Comparison of ENCODE assay signal across 17 cellular contexts in the genomic region with DNA sequence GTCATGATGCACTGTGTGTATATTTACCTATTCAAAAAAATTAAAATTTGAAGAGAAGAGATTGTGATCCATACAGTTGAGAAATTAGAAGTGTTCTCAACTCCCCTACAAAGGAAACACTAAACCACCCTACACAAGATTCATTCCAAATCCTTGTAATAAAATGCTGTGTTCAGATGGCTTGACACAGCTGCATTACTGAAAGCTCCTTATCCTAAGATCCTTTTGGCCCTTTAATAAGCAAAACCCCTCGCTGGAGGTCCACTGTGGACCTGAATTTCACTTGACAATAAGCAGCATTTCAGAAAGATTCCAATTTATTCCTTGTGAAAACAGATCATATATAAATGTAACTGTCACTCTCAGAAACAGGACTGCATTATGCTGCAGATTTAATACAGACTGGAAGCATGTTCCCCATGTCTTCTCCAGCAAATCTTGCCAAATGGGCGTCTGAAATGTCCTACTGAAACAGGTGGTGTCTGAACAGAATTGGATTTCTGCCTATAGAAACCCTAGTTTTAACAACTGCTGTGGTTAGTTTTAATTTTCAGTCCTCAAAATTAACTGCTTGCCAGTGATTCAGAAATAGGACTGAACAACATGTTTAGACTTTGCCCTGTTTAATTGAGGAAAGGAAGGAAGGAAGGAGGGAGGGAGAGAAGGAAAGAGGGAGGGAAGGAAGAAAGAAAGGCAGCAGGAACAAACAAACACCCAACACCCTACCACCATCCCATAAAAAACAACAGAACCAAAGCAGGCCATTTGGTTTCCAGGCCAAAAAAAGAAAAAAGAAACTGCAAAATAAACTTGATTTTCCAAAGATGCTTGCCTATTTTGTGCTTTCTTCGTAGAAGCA.
DNase-seq lines count a peak whose midpoint lies in the region; ATAC-seq, FAIRE-seq and TF ChIP-seq lines count a peak whose summit lies in the region.
"Had no signal": no experiment of that assay in that cellular context is flagged by ENCODE, and none has a peak within 500 bp of the region (broad histone marks: within the 10 kb centered on the region; RNA-seq: fewer than 3 reads in every experiment).

No MANE protein-coding gene starts in this region.

- intact Hi-C loops in GM12878 (cut with micrococcal nuclease; ENCODE audit: unreplicated experiment): no loop called here

- H3K79me1 ChIP-seq in mesenchymal stem cell (replicated peaks; ENCODE audit: low read length, poor library complexity, severe bottlenecking): peaks cover 12% of the 10 kb centered on the region

- no peak overlapping the region for H3K4me3 ChIP-seq in HEK293 (ENCODE audit: low read depth, low read length)
- no peak overlapping the region for H3K4me3 ChIP-seq in GM12878
- no peak overlapping the region for H3K4me3 ChIP-seq in mesenchymal stem cell (ENCODE audit: insufficient read depth in 1 of 2, low read depth in 1 of 2, low read length in 2 of 2)
- H3K4me3 ChIP-seq: upper lobe of left lung had no signal

- H3K4me2 ChIP-seq in GM12878 (ENCODE audit: control insufficient read depth, insufficient read depth) (peak overlapping the region; percentile 84; the same call in 1 of the 2 replicates), mesenchymal stem cell (ENCODE audit: low read length, poor library complexity, severe bottlenecking) (no peak overlapping the region)

- no peak overlapping the region for H4K8ac ChIP-seq in mesenchymal stem cell (ENCODE audit: low read length)

- peak overlapping the region; percentile 93 for H3K27ac Mint-ChIP-seq in nephron progenitor cell
- H3K27ac Mint-ChIP-seq: activated CD4-positive, alpha-beta memory T cell treated with anti-CD3 and anti-CD28 coated beads for 36 hours; dendritic cell treated with granulocyte-macrophage colony-stimulating factor and Interleukin-4, amounts not matched to agents 40 ng/mL and 50 ng/mL, for 4 days had no signal

- H3K27me3 Mint-ChIP-seq in nephron progenitor cell (ENCODE audit: low read depth, poor library complexity): no peaks in the 10 kb centered on the region
- H3K27me3 Mint-ChIP-seq: activated CD4-positive, alpha-beta memory T cell treated with anti-CD3 and anti-CD28 coated beads for 36 hours had no signal

- H3K9me3 Mint-ChIP-seq in nephron progenitor cell: no peaks in the 10 kb centered on the region
- H3K9me3 Mint-ChIP-seq: activated CD4-positive, alpha-beta memory T cell treated with anti-CD3 and anti-CD28 coated beads for 36 hours; dendritic cell treated with granulocyte-macrophage colony-stimulating factor and Interleukin-4, amounts not matched to agents 40 ng/mL and 50 ng/mL, for 4 days; naive B cell had no signal

- WGBS in GM12878 (ENCODE audit: insufficient coverage, insufficient replicate concordance, low lambda C conversion rate, missing lambda C conversion rate): 76% methylated on average over 3 of the region's 3 CpGs
- 94% methylated on average over 3 of the region's 3 CpGs for WGBS in mesenchymal stem cell

- POLR2A ChIA-PET in HEK293 (lab: Yijun Ruan, JAX) (no interaction called here), GM12878 (lab: Charles Lee) (no interaction called here)

- no peak for TF ChIP-seq EP300 in GM12878 (IDR thresholded peaks at IDR 0.05; ENCODE audit: borderline replicate concordance in 1 of 2, control insufficient read depth in 1 of 2, low read depth in 2 of 2, low read length in 2 of 2)

- no peaks in the 10 kb centered on the region for H4K20me1 ChIP-seq in GM12878 (ENCODE audit: control insufficient read depth, insufficient read depth)

- H3K4me1 ChIP-seq in HEK293 (ENCODE audit: control insufficient read depth, insufficient read depth, low read length) (peaks cover 15% of the 10 kb centered on the region), GM12878 (ENCODE audit: control insufficient read depth, insufficient read depth, low read length) (peaks cover 23% of the 10 kb centered on the region), mesenchymal stem cell (ENCODE audit: control insufficient read depth, insufficient read depth, low read depth, low read length) (no peaks in the 10 kb centered on the region)
- H3K4me1 ChIP-seq: upper lobe of left lung had no signal

- H3K18ac ChIP-seq in mesenchymal stem cell (ENCODE audit: low read depth in 1 of 2, low read length in 2 of 2): no peak overlapping the region

- CTCF ChIA-PET in HEK293 (lab: Yijun Ruan, JAX) (no interaction called here), GM12878 (lab: Yijun Ruan, JAX) (no interaction called here)

- no peak overlapping the region for H2BK15ac ChIP-seq in mesenchymal stem cell (ENCODE audit: low read depth, poor library complexity, severe bottlenecking)

- no peak overlapping the region for H3K4ac ChIP-seq in mesenchymal stem cell (ENCODE audit: low read depth in 1 of 2, low read length in 2 of 2)

- H2BK120ac ChIP-seq in mesenchymal stem cell (ENCODE audit: low read depth, low read length): no peak overlapping the region

- no peak overlapping the region for H2BK5ac ChIP-seq in mesenchymal stem cell (ENCODE audit: low read depth, low read length, poor library complexity, severe bottlenecking)

- no peak for TF ChIP-seq POLR2A in GM12878 (IDR thresholded peaks at IDR 0.05; ENCODE audit: low read depth, low read length)

- no peaks in the 10 kb centered on the region for H3K27me3 ChIP-seq in GM12878 (replicated peaks in 1 of 2; ENCODE audit: control insufficient read depth in 2 of 2, insufficient read depth in 2 of 2, low read length in 1 of 2)
- H3K27me3 ChIP-seq in mesenchymal stem cell (ENCODE audit: control insufficient read depth in 1 of 2, insufficient read depth in 1 of 2, low read length in 2 of 2): no peaks in the 10 kb centered on the region
- H3K27me3 ChIP-seq: upper lobe of left lung had no signal

- peaks cover 47% of the 10 kb centered on the region for H3K4me1 Mint-ChIP-seq in nephron progenitor cell

- H3K14ac ChIP-seq in mesenchymal stem cell (ENCODE audit: low read length in 2 of 2): no peak overlapping the region

- H3K9me3 ChIP-seq in HEK293 (ENCODE audit: control insufficient read depth, insufficient read depth, low read depth, low read length): no peaks in the 10 kb centered on the region
- H3K9me3 ChIP-seq in GM12878 (replicated peaks; ENCODE audit: control insufficient read depth, insufficient read depth, low read length): no peaks in the 10 kb centered on the region
- no peaks in the 10 kb centered on the region for H3K9me3 ChIP-seq in mesenchymal stem cell (ENCODE audit: control insufficient read depth, low read length)
- H3K9me3 ChIP-seq: upper lobe of left lung had no signal

- TF ChIP-seq RAD21 in GM12878 (IDR thresholded peaks at IDR 0.05; ENCODE audit: insufficient read depth, low read depth, low read length): no peak

- BruUV-seq in GM12878 (replicated peaks; lab: Mats Ljungman, UMichigan): no TSS peak

- RAD21 ChIA-PET in GM12878 (lab: Charles Lee; ENCODE audit: unreplicated experiment): no interaction called here

- peaks cover 31% of the 10 kb centered on the region for H3K36me3 Mint-ChIP-seq in nephron progenitor cell (ENCODE audit: low read depth)
- H3K36me3 Mint-ChIP-seq: naive B cell had no signal

- H2AFZ ChIP-seq in GM12878 (ENCODE audit: control insufficient read depth, low read depth, low read length): no peak overlapping the region
- no peak overlapping the region for H2AFZ ChIP-seq in mesenchymal stem cell (ENCODE audit: low read depth, low read length)

- SMC1A ChIA-PET in GM12878 (lab: Charles Lee; ENCODE audit: uncharacterized antibody, unreplicated experiment): interaction anchor here (1.4 kb wide), 1 partner anchor 175 kb away, joined by 4 read pairs; no protein-coding TSS in a partner anchor

- H3K4me3 Mint-ChIP-seq in nephron progenitor cell: no peak overlapping the region
- H3K4me3 Mint-ChIP-seq: activated CD4-positive, alpha-beta memory T cell treated with anti-CD3 and anti-CD28 coated beads for 36 hours; dendritic cell treated with granulocyte-macrophage colony-stimulating factor and Interleukin-4, amounts not matched to agents 40 ng/mL and 50 ng/mL, for 4 days; naive B cell had no signal

- H2BK12ac ChIP-seq in mesenchymal stem cell (ENCODE audit: low read length in 2 of 2): no peak overlapping the region

- no peak overlapping the region for H3K27ac ChIP-seq in HEK293 (ENCODE audit: extremely low read depth, low read depth, low read length)
- H3K27ac ChIP-seq in GM12878 (ENCODE audit: control insufficient read depth, insufficient read depth): no peak overlapping the region
- H3K27ac ChIP-seq in mesenchymal stem cell (ENCODE audit: low read length, poor library complexity, severe bottlenecking): no peak overlapping the region
- H3K27ac ChIP-seq: RWPE1, upper lobe of left lung had no signal

- no peak overlapping the region for H2AK5ac ChIP-seq in mesenchymal stem cell (ENCODE audit: low read length, severe bottlenecking)

- H3K79me2 ChIP-seq in GM12878 (ENCODE audit: control insufficient read depth, insufficient read depth, low read length): peaks cover 6% of the 10 kb centered on the region

- H4K91ac ChIP-seq in mesenchymal stem cell (ENCODE audit: low read length): no peak overlapping the region

- in situ Hi-C loops in G401 (cut with HindIII; ENCODE audit: low sequenced_read_pairs) (no loop called here), GM12878 (cut with MboI) (no loop called here)

- DNase-seq in G401 (ENCODE audit: low spot score): peak; percentile 95
- DNase-seq in GM12878 (ENCODE audit: low read depth, low spot score): no peak
- no peak for DNase-seq in nephron progenitor cell
- no peak for DNase-seq in mesenchymal stem cell
- no peak for DNase-seq in activated gamma-delta T cell treated with Interleukin-2 at 50 U/mL for 16 hours
- no peak for DNase-seq in activated CD8-positive, alpha-beta memory T cell treated with anti-CD3 and anti-CD28 coated beads for 24 hours
- DNase-seq: activated CD4-positive, alpha-beta memory T cell treated with anti-CD3 and anti-CD28 coated beads for 36 hours; Kasumi-1; naive B cell; NCI-H1417; NK-92 treated with Interleukin-12 subunit alpha and Interleukin-12 subunit beta, amount 100 ng/mL, for 24 hours; stimulated activated naive CD4-positive, alpha-beta T cell; upper lobe of left lung had no signal

- no peak for FAIRE-seq in GM12878 (lab: Jason Lieb, UNC)

- TF ChIP-seq CTCF in HEK293 (tag by site-specific recombination; IDR thresholded peaks at IDR 0.05) (no peak), GM12878 (IDR thresholded peaks at IDR 0.05 in 2 of 3, conservative IDR thresholded peaks at IDR 0.05 in 1 of 3; ENCODE audit: control insufficient read depth in 2 of 3, extremely low read depth in 1 of 3, insufficient read depth in 1 of 3, low read depth in 3 of 3, low read length in 3 of 3) (no peak), nephron progenitor cell (IDR thresholded peaks at IDR 0.05) (no peak)

- no peak overlapping the region for H3K23ac ChIP-seq in mesenchymal stem cell (ENCODE audit: low read length in 2 of 2)

- H3K36me3 ChIP-seq in HEK293 (ENCODE audit: control insufficient read depth in 2 of 2, insufficient read depth in 1 of 2, low read length in 2 of 2) (peaks cover 0 to 4% of the 10 kb centered on the region in 2 experiments; a peak in 1 of 3 replicates), GM12878 (ENCODE audit: control insufficient read depth in 2 of 2, insufficient read depth in 2 of 2, low read length in 1 of 2) (0 out of 4 replicates have a peak, but pooled peaks cover 0 to 5% of the 10 kb centered on the region in 2 experiments), mesenchymal stem cell (ENCODE audit: control insufficient read depth in 1 of 2, insufficient read depth in 2 of 2, low read depth in 1 of 2, low read length in 2 of 2) (no peaks in the 10 kb centered on the region)
- H3K36me3 ChIP-seq: upper lobe of left lung had no signal

- no peak overlapping the region for H3K9ac ChIP-seq in GM12878 (ENCODE audit: control insufficient read depth, insufficient read depth, low read length)
- no peak overlapping the region for H3K9ac ChIP-seq in mesenchymal stem cell (ENCODE audit: low read length)

- ATAC-seq in GM12878 (no peak), GM18907 (IDR thresholded peaks at IDR 0.05; ENCODE audit: unreplicated experiment) (no peak)
